12 cellular contexts compared by ENCODE assay signal in genomic region chr5:71924980-71925379, GRCh38.
DNase-seq lines count a peak whose midpoint lies in the region; ATAC-seq, FAIRE-seq and TF ChIP-seq lines count a peak whose summit lies in the region.
"Had no signal": no experiment of that assay in that cellular context is flagged by ENCODE, and none has a peak within 500 bp of the region (broad histone marks: within the 10 kb centered on the region; RNA-seq: fewer than 3 reads in every experiment).

No MANE protein-coding gene starts in this region.

- H4K20me1 ChIP-seq in Karpas-422 (ENCODE audit: insufficient read depth, low read depth, low read length): no peaks in the 10 kb centered on the region

- TF ChIP-seq CTCF in A549 (IDR thresholded peaks at IDR 0.05): no peak
- no peak for TF ChIP-seq CTCF in ascending aorta (IDR thresholded peaks at IDR 0.05)

- H3K4me2 ChIP-seq in A549 (peak overlapping the region; percentile 65), Karpas-422 (ENCODE audit: low read depth, low read length, poor library complexity, severe bottlenecking) (no peak overlapping the region)

- CTCF ChIA-PET in A549 (lab: Yijun Ruan, JAX): interaction anchor here (1.7 kb wide), 1 partner anchor 12 kb away, joined by 4 read pairs; no protein-coding TSS in a partner anchor

- 11% methylated on average over 3 of the region's 3 CpGs for WGBS in A549 (ENCODE audit: missing lambda C conversion rate)

- no peaks in the 10 kb centered on the region for H3K9me2 ChIP-seq in Karpas-422 (replicated peaks; ENCODE audit: insufficient read depth, low read length)

- H3K4me1 ChIP-seq in A549 (peaks cover 44% of the 10 kb centered on the region), ascending aorta (peaks cover 19 to 36% of the 10 kb centered on the region in 2 donors), Karpas-422 (ENCODE audit: low read length) (no peaks in the 10 kb centered on the region)
- H3K4me1 ChIP-seq in effector memory CD4-positive, alpha-beta T cell (ENCODE audit: control insufficient read depth, insufficient read depth, low read length, poor library complexity, severe bottlenecking): no peaks in the 10 kb centered on the region
- H3K4me1 ChIP-seq: right lobe of liver had no signal

- TF ChIP-seq RAD21 in A549 (conservative IDR thresholded peaks at IDR 0.05 in 1 of 2, IDR thresholded peaks at IDR 0.05 in 1 of 2): no peak

- DNase-seq in A549 (ENCODE audit: low read depth in 1 of 2, low spot score in 1 of 2): peak in 1 of 2 experiments; percentile 75
- peak; percentile 16 to 34 for DNase-seq in Kasumi-1 (lab: John Stamatoyannopoulos, UW)
- DNase-seq in ascending aorta (ENCODE audit: low spot score in 2 of 2): no peak
- no peak for DNase-seq in ureter (ENCODE audit: low spot score)
- DNase-seq in effector memory CD4-positive, alpha-beta T cell: no peak
- no peak for DNase-seq in Karpas-422
- DNase-seq: amygdala; CD4-positive, alpha-beta T cell; right lobe of liver had no signal

- no peak overlapping the region for H3K4me3 ChIP-seq in A549
- no peak overlapping the region for H3K4me3 ChIP-seq in ascending aorta
- no peak overlapping the region for H3K4me3 ChIP-seq in effector memory CD4-positive, alpha-beta T cell (ENCODE audit: insufficient read depth, low read depth, low read length, poor library complexity, severe bottlenecking)
- no peak overlapping the region for H3K4me3 ChIP-seq in Karpas-422 (ENCODE audit: low read length)
- H3K4me3 ChIP-seq: right lobe of liver had no signal

- H3K27me3 ChIP-seq in ascending aorta (no peaks in the 10 kb centered on the region), Karpas-422 (ENCODE audit: low read length) (no peaks in the 10 kb centered on the region)
- H3K27me3 ChIP-seq in effector memory CD4-positive, alpha-beta T cell (replicated peaks; ENCODE audit: control insufficient read depth, insufficient read depth, low read length, poor library complexity, severe bottlenecking): no peaks in the 10 kb centered on the region
- H3K27me3 ChIP-seq: right lobe of liver had no signal

- intact Hi-C loops in ascending aorta (cut with DNase I): no loop called here

- ATAC-seq in A549: peak; percentile 60 to 78; a peak in 4 of 6 replicates
- ATAC-seq in HG03571 (IDR thresholded peaks at IDR 0.05; ENCODE audit: unreplicated experiment): no peak
- ATAC-seq: stimulated activated effector memory CD8-positive, alpha-beta T cell treated with anti-CD3 and anti-CD28 coated beads, Interleukin-12 subunit alpha, Interleukin-12 subunit beta, amount 100 ng/mL, for 72 hours had no signal

- no peak overlapping the region for H2AFZ ChIP-seq in Karpas-422 (ENCODE audit: low read length)

- no peak for TF ChIP-seq EP300 in A549 (IDR thresholded peaks at IDR 0.05)

- TF ChIP-seq POLR2A in A549 (IDR thresholded peaks at IDR 0.05; ENCODE audit: low read length): no peak

- H3K79me2 ChIP-seq in Karpas-422 (ENCODE audit: low read length): no peaks in the 10 kb centered on the region

- FAIRE-seq in A549 (lab: Jason Lieb, UNC): peak; percentile 28
- peak; percentile 41 for FAIRE-seq in islet of Langerhans (lab: Jason Lieb, UNC)

- H3K9ac ChIP-seq in Karpas-422 (ENCODE audit: low read length): no peak overlapping the region

- H3K27ac ChIP-seq in A549 (peak overlapping the region; percentile 80 to 81), ascending aorta (peak overlapping the region; percentile 81 to 89), Karpas-422 (ENCODE audit: low read length) (no peak overlapping the region)
- H3K27ac ChIP-seq in effector memory CD4-positive, alpha-beta T cell (ENCODE audit: insufficient read depth, low read length, poor library complexity, severe bottlenecking): no peak overlapping the region
- H3K27ac ChIP-seq: right lobe of liver had no signal

- POLR2A ChIA-PET in A549 (lab: Yijun Ruan, JAX): no interaction called here

- H3K9me3 ChIP-seq in A549 (peaks cover 22% of the 10 kb centered on the region; the same call in 1 of the 3 replicates), ascending aorta (peaks cover 0 to 3% of the 10 kb centered on the region in 2 donors), Karpas-422 (ENCODE audit: low read length) (no peaks in the 10 kb centered on the region)
- no peaks in the 10 kb centered on the region for H3K9me3 ChIP-seq in effector memory CD4-positive, alpha-beta T cell (ENCODE audit: control insufficient read depth, low read length)
- H3K9me3 ChIP-seq: right lobe of liver had no signal

- H3K36me3 ChIP-seq in ascending aorta (no peaks in the 10 kb centered on the region), Karpas-422 (ENCODE audit: insufficient read depth, low read length) (no peaks in the 10 kb centered on the region)
- no peaks in the 10 kb centered on the region for H3K36me3 ChIP-seq in effector memory CD4-positive, alpha-beta T cell (ENCODE audit: control insufficient read depth, insufficient read depth, low read length)
- H3K36me3 ChIP-seq: right lobe of liver had no signal

TF ChIP-seq in A549, 52 proteins besides CTCF, POLR2A, EP300 and RAD21:
- TF ChIP-seq JUNB (IDR thresholded peaks at IDR 0.05): no peak
- TF ChIP-seq FOSL2 (IDR thresholded peaks at IDR 0.05): no peak
- 0 out of 2 replicates have a peak, but pooled peaks have one; percentile 7 for TF ChIP-seq FOSL2 (CRISPR knock-in tag; IDR thresholded peaks at IDR 0.05)
- no peak for TF ChIP-seq TP53 (CRISPR knock-in tag; IDR thresholded peaks at IDR 0.05)
- TF ChIP-seq, protein P1, sequence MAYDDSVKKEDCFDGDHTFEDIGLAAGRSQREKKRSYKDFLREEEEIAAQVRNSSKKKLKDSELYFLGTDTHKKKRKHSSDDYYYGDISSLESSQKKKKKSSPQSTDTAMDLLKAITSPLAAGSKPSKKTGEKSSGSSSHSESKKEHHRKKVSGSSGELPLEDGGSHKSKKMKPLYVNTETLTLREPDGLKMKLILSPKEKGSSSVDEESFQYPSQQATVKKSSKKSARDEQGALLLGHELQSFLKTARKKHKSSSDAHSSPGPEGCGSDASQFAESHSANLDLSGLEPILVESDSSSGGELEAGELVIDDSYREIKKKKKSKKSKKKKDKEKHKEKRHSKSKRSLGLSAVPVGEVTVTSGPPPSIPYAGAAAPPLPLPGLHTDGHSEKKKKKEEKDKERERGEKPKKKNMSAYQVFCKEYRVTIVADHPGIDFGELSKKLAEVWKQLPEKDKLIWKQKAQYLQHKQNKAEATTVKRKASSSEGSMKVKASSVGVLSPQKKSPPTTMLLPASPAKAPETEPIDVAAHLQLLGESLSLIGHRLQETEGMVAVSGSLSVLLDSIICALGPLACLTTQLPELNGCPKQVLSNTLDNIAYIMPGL (CRISPR knock-in tag; IDR thresholded peaks at IDR 0.05; ENCODE audit: borderline replicate concordance): no peak
- TF ChIP-seq JUN (IDR thresholded peaks at IDR 0.05): 0 out of 5 replicates have a peak, but pooled peaks of 1 of the 2 experiments have one; percentile 18
- no peak for TF ChIP-seq SMC3 (IDR thresholded peaks at IDR 0.05)
- TF ChIP-seq TFCP2L1 (CRISPR knock-in tag; IDR thresholded peaks at IDR 0.05): no peak
- no peak for TF ChIP-seq REST (IDR thresholded peaks at IDR 0.05)
- peak; percentile 41 to 44; a peak in 1 of 4 replicates for TF ChIP-seq CEBPB (IDR thresholded peaks at IDR 0.05)

Comparison
In these comparisons a context has a peak if more than half of its experiments do, and no peak if none do; other contexts are left out.
1. DNase-seq: peak in Kasumi-1 (2 of 2); none in ascending aorta (0 of 2), ureter (single experiment), effector memory CD4-positive, alpha-beta T cell (0 of 3) and Karpas-422 (single experiment).
2. H3K27ac ChIP-seq: peak in A549 (2 of 2) and ascending aorta (2 of 2); none in effector memory CD4-positive, alpha-beta T cell (single experiment) and Karpas-422 (single experiment).